In genomic region chr4:122639181-122639580, GRCh38 we compare ENCODE assay signal across 24 cellular contexts. TPM values are rescaled to one million over a fixed set of nuclear protein-coding genes. Genes with fewer than 3 reads are reported as not detected.
DNase-seq lines count a peak whose midpoint lies in the region; ATAC-seq, FAIRE-seq and TF ChIP-seq lines count a peak whose summit lies in the region.
"Had no signal": no experiment of that assay in that cellular context is flagged by ENCODE, and none has a peak within 500 bp of the region (broad histone marks: within the 10 kb centered on the region; RNA-seq: fewer than 3 reads in every experiment).

No MANE protein-coding gene starts in this region.

- no peaks in the 10 kb centered on the region for H3K27me3 ChIP-seq in bronchial epithelial cell (ENCODE audit: control insufficient read depth, insufficient read depth, low read length)
- H3K27me3 ChIP-seq: Peyer's patch had no signal

- no peak for ATAC-seq in HG02870 (IDR thresholded peaks at IDR 0.05; ENCODE audit: unreplicated experiment)

- DNase-seq in A172 (ENCODE audit: low spot score) (peak; percentile 43), DMS53 (lab: John Stamatoyannopoulos, UW) (peak; percentile 56), LoVo (ENCODE audit: low spot score) (peak; percentile 30), bronchial epithelial cell (ENCODE audit: low read depth) (peak; percentile 40), HUDEP-2 (lab: John Stamatoyannopoulos, UW; ENCODE audit: unreplicated experiment in 76 of 76) (no peak), occipital lobe (lab: John Stamatoyannopoulos, UW) (no peak), islet precursor cell (no peak)
- DNase-seq: activated T-cell treated with anti-CD3 and anti-CD28 coated beads, Interleukin-2, amount 50 U/mL, for 24 hours; COR-L47; endodermal cell; IMR-90; left ventricle myocardium inferior; midbrain; MV-4-11; NCI-H187; NCI-H226; NCI-H774; Peyer's patch; stimulated activated CD4-positive, alpha-beta T cell treated with anti-CD3 and anti-CD28 coated beads, Interleukin-4, amount 100 ng/mL, for 1 hour; WERI-Rb-1 had no signal

- no peaks in the 10 kb centered on the region for H3K36me3 ChIP-seq in bronchial epithelial cell (ENCODE audit: control insufficient read depth, insufficient read depth, low read length)
- H3K36me3 ChIP-seq: left ventricle myocardium inferior, Peyer's patch, prostate gland, WERI-Rb-1 had no signal

- H3K4me3 ChIP-seq in bronchial epithelial cell (ENCODE audit: low read depth, low read length), result no peak overlapping the region
- H3K4me3 ChIP-seq: left ventricle myocardium inferior, Peyer's patch, prostate gland, SK-N-MC had no signal

- no peak for FAIRE-seq in bronchial epithelial cell (lab: Jason Lieb, UNC)
- FAIRE-seq: colon had no signal

- TF ChIP-seq CTCF in bronchial epithelial cell (IDR thresholded peaks at IDR 0.05; ENCODE audit: insufficient read depth, low read length, severe bottlenecking), result no peak

RNA-seq across cellular contexts. Expression of gene IL21, which starts 18.3 kb away (rescaled TPM):
- not detected in 2 replicates for total RNA-seq in A172 (2014; rRNA removed; shearing (Covaris generic))
- total RNA-seq in bronchial epithelial cell (not detected in 2 replicates), occipital lobe (not detected)
- total RNA-seq: endodermal cell, IMR-90, left ventricle myocardium inferior, Peyer's patch, prostate gland had no signal

Comparison
In these comparisons a context has a peak if more than half of its experiments do, and no peak if none do; other contexts are left out.
1. DNase-seq: peak in A172 (single experiment), DMS53 (single experiment), LoVo (single experiment) and bronchial epithelial cell (single experiment); none in HUDEP-2 (0 of 76), occipital lobe (single experiment) and islet precursor cell (single experiment).